ENCODE assay signal across 8 cellular contexts in the genomic region with DNA sequence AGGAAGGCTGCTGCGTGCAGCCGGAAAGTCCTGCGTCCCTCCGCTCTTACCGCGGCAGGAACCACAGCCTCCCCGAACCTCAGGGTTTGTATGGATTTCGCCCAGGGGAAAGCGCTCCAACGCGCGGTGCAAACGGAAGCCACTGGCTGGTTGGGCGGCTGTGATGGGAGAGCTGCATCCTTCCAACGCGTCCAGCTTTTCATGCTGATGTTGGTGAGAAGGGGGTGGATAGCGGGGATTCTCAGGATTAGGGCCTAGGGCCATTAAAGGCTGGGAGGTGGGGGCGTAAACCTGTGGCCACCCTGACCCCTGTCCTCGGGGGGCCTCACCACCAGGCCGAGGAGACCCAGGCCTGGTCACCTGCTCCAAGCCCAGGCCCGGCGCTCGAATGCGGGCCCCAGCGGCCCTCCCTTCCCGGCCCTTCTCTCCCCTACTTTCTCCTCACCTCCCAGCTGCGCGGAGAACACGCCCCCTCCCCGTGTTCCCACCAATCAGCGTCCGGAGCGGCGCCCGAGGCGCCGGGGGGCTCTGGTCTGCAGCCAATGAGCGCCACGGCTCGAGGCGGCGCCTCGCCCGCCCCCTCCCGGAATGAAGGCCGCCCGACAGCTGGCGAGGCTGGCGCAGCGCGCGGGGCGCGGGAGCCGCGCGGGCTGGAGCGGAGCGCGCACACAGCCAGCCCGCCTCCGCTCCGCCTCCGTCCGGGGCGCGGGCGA. TPM values are rescaled to one million over a fixed set of nuclear protein-coding genes. Genes with fewer than 3 reads are reported as not detected.
DNase-seq lines count a peak whose midpoint lies in the region; ATAC-seq and TF ChIP-seq lines count a peak whose summit lies in the region.

No MANE protein-coding gene starts in this region.

- CTCF ChIA-PET in HEK293 (lab: Yijun Ruan, JAX) = interaction anchor here (0.6 to 1.0 kb wide), 3 partner anchors 10 to 413 kb away, joined by 3 read pairs; no protein-coding TSS in a partner anchor

- DNase-seq in GM03348 (ENCODE audit: low spot score) = peak; percentile 97
- DNase-seq in NB4 (ENCODE audit: low read depth) = peak; percentile 94
- peak; percentile 59 to 75 (median 68) for DNase-seq in T-helper 17 cell
- peak; percentile 90 for DNase-seq in right atrium auricular region (ENCODE audit: low spot score)
- DNase-seq in psoas muscle = peak; percentile 92 to 95
- DNase-seq in upper lobe of right lung = peak; percentile 94

- H3K4me1 ChIP-seq in HEK293 (ENCODE audit: control insufficient read depth, insufficient read depth, low read length) (peaks cover 10% of the 10 kb centered on the region), right atrium auricular region (peaks cover 0 to 51% of the 10 kb centered on the region in 2 donors), psoas muscle (peaks cover 28% of the 10 kb centered on the region), upper lobe of right lung (peaks cover 13% of the 10 kb centered on the region)

- H3K4me3 ChIP-seq in HEK293 (ENCODE audit: low read depth, low read length) (no peak overlapping the region), NB4 (ENCODE audit: low read depth, low read length) (no peak overlapping the region), right atrium auricular region (peak overlapping the region; percentile 27 to 61), psoas muscle (peak overlapping the region; percentile 61), upper lobe of right lung (peak overlapping the region; percentile 39)

- no peaks in the 10 kb centered on the region for H3K9me3 ChIP-seq in HEK293 (ENCODE audit: control insufficient read depth, insufficient read depth, low read depth, low read length)
- no peaks in the 10 kb centered on the region for H3K9me3 ChIP-seq in T-helper 17 cell (ENCODE audit: control insufficient read depth, low read length, poor library complexity, severe bottlenecking)
- H3K9me3 ChIP-seq in right atrium auricular region = no peaks in the 10 kb centered on the region
- no peaks in the 10 kb centered on the region for H3K9me3 ChIP-seq in psoas muscle
- no peaks in the 10 kb centered on the region for H3K9me3 ChIP-seq in upper lobe of right lung

- ATAC-seq in T-helper 17 cell (peak; percentile 74), psoas muscle (peak; percentile 80 to 86 (median 82)), upper lobe of right lung (peak; percentile 88)

- TF ChIP-seq CTCF in HEK293 (tag by site-specific recombination; IDR thresholded peaks at IDR 0.05) (no peak), NB4 (IDR thresholded peaks at IDR 0.05; ENCODE audit: low read depth, low read length) (no peak), right atrium auricular region (IDR thresholded peaks at IDR 0.05) (peak in 1 of 2 donors; percentile 27), psoas muscle (IDR thresholded peaks at IDR 0.05) (peak; percentile 33), upper lobe of right lung (IDR thresholded peaks at IDR 0.05) (peak; percentile 21)

- H3K27me3 ChIP-seq in right atrium auricular region = no peaks in the 10 kb centered on the region
- no peaks in the 10 kb centered on the region for H3K27me3 ChIP-seq in psoas muscle (ENCODE audit: insufficient read depth in 3 of 3, low read length in 2 of 3)
- H3K27me3 ChIP-seq in upper lobe of right lung = no peaks in the 10 kb centered on the region

- POLR2A ChIA-PET in HEK293 (lab: Yijun Ruan, JAX) = interaction anchor here (0.9 to 2.8 kb wide), 2 partner anchors 110 to 274 kb away, joined by 3 to 15 read pairs; partner anchors contain the start of gene CACUL1

- H3K4me3 Mint-ChIP-seq in T-helper 17 cell = peak overlapping the region; percentile 88

- H3K27ac ChIP-seq in HEK293 (ENCODE audit: extremely low read depth, low read depth, low read length) = no peak overlapping the region
- H3K27ac ChIP-seq in angular gyrus (ENCODE audit: low read depth, low read length) = peak overlapping the region; percentile 52
- H3K27ac ChIP-seq in right atrium auricular region = peak overlapping the region; percentile 76 to 79
- H3K27ac ChIP-seq in psoas muscle = peak overlapping the region; percentile 83
- no peak overlapping the region for H3K27ac ChIP-seq in upper lobe of right lung

- peaks cover 21% of the 10 kb centered on the region for H3K4me1 Mint-ChIP-seq in T-helper 17 cell

- H3K27ac Mint-ChIP-seq in T-helper 17 cell = no peak overlapping the region

- H3K36me3 Mint-ChIP-seq in T-helper 17 cell (ENCODE audit: low read depth) = peaks cover 2% of the 10 kb centered on the region

- no peak for TF ChIP-seq POLR2A in NB4 (IDR thresholded peaks at IDR 0.05; ENCODE audit: extremely low read depth, insufficient read length)

- peaks cover 11 to 18% of the 10 kb centered on the region in 2 experiments for H3K36me3 ChIP-seq in HEK293 (ENCODE audit: control insufficient read depth in 2 of 2, insufficient read depth in 1 of 2, low read length in 2 of 2)
- H3K36me3 ChIP-seq in right atrium auricular region = peaks cover 8% of the 10 kb centered on the region
- H3K36me3 ChIP-seq in psoas muscle (ENCODE audit: insufficient read depth in 1 of 2, low read depth in 1 of 2) = peaks cover 0 to 13% of the 10 kb centered on the region in 2 donors
- H3K36me3 ChIP-seq in upper lobe of right lung = peaks cover 14% of the 10 kb centered on the region

- no peaks in the 10 kb centered on the region for H3K27me3 Mint-ChIP-seq in T-helper 17 cell

- intact Hi-C loops in psoas muscle (cut with DNase I) = loop anchor here (10.0 kb wide), 3 partner anchors 154 to 284 kb away; partner anchors contain the start of gene CACUL1 (in 1 of the 2)
- intact Hi-C loops in upper lobe of right lung (cut with DNase I) = no loop called here

- 3 to 10% (median 5%) methylated on average over 36 to 68 of the region's 68 CpGs for WGBS in psoas muscle, 3 donors

TF ChIP-seq in HEK293, 187 proteins besides CTCF, POLR2A, EP300 and RAD21 (continues in another document):
- no peak for TF ChIP-seq TRIM28 (IDR thresholded peaks at IDR 0.05; ENCODE audit: borderline replicate concordance, low read length)
- no peak for TF ChIP-seq ZSCAN5A (tag by site-specific recombination; IDR thresholded peaks at IDR 0.05)
- no peak for TF ChIP-seq KLF16 (tag by site-specific recombination; IDR thresholded peaks at IDR 0.05)
- TF ChIP-seq ZNF202 (tag by site-specific recombination; IDR thresholded peaks at IDR 0.05; ENCODE audit: borderline replicate concordance) = no peak
- peak; percentile 36; the same call in 1 of the 2 replicates for TF ChIP-seq ZNF341 (tag by site-specific recombination; IDR thresholded peaks at IDR 0.05; ENCODE audit: low read depth)
- TF ChIP-seq ZNF184 (tag by site-specific recombination; IDR thresholded peaks at IDR 0.05) = no peak
- no peak for TF ChIP-seq ZNF488 (tag by site-specific recombination; IDR thresholded peaks at IDR 0.05)
- TF ChIP-seq EGR2 (tag by site-specific recombination; IDR thresholded peaks at IDR 0.05; ENCODE audit: low read depth) = 0 out of 2 replicates have a peak, but pooled peaks have one; percentile 7
- TF ChIP-seq ZBTB7A (tag by site-specific recombination; IDR thresholded peaks at IDR 0.05; ENCODE audit: low read depth) = peak; percentile 47; the same call in 1 of the 2 replicates
- no peak for TF ChIP-seq ZNF549 (tag by site-specific recombination; IDR thresholded peaks at IDR 0.05)
- no peak for TF ChIP-seq ZNF670 (tag by site-specific recombination; IDR thresholded peaks at IDR 0.05; ENCODE audit: low read depth)

RNA-seq across cellular contexts. Expression of gene NANOS1, which starts 0.5 kb away (rescaled TPM):
- total RNA-seq in T-helper 17 cell (under 1 TPM; 0.15 to 0.34 TPM), right atrium auricular region (1 to 10 TPM; 5.2 to 7.8 TPM), psoas muscle (10 to 100 TPM in 3 of 4 donors, 1 to 10 TPM in 1; 9.7 to 59.4 (median 17.1) TPM), upper lobe of right lung (2.9 TPM)
- 10 to 100 TPM in 2 of 3 donors, 1 to 10 TPM in 1; 1.4 to 32.8 (median 30.7) TPM for polyA plus RNA-seq in psoas muscle

RNA-seq across cellular contexts. Expression of gene EIF3A, which starts 51.6 kb away (rescaled TPM):
- total RNA-seq in T-helper 17 cell (100 to 1,000 TPM; 149 to 169 TPM), right atrium auricular region (10 to 100 TPM; 69.8 to 76.9 TPM), psoas muscle (100 to 1,000 TPM; 148 to 226 (median 190) TPM), upper lobe of right lung (96.9 TPM)
- 100 to 1,000 TPM in 2 of 3 donors, 10 to 100 TPM in 1; 71.3 to 120 (median 108) TPM for polyA plus RNA-seq in psoas muscle

Comparison
In these comparisons a context has a peak if more than half of its experiments do, and no peak if none do; other contexts are left out.
1. H3K27ac ChIP-seq: peak in angular gyrus (single experiment), right atrium auricular region (2 of 2) and psoas muscle (single experiment); none in HEK293 (single experiment) and upper lobe of right lung (single experiment).
2. H3K4me3 ChIP-seq: peak in right atrium auricular region (2 of 2), psoas muscle (single experiment) and upper lobe of right lung (single experiment); none in HEK293 (single experiment) and NB4 (single experiment).
3. CTCF ChIP-seq: peak in psoas muscle (single experiment) and upper lobe of right lung (single experiment); none in HEK293 (single experiment) and NB4 (single experiment).
4. Peak in every context shown above with its lines, with median percentiles within 50 percentile points of each other: DNase-seq and ATAC-seq.